In genomic region chr6:6395581-6396197, GRCh38 we compare ENCODE assay signal across 20 cellular contexts.
DNase-seq lines count a peak whose midpoint lies in the region; ATAC-seq and TF ChIP-seq lines count a peak whose summit lies in the region.
"Had no signal": no experiment of that assay in that cellular context is flagged by ENCODE, and none has a peak within 500 bp of the region (broad histone marks: within the 10 kb centered on the region; RNA-seq: fewer than 3 reads in every experiment).

No MANE protein-coding gene starts in this region.

- DNase-seq in CD14-positive monocyte (ENCODE audit: low spot score) (peak; percentile 57), NOMO-1 treated with DMSO at 0.1 percent for 48 hours (lab: John Stamatoyannopoulos, UW; ENCODE audit: unreplicated experiment) (peak; percentile 94), globus pallidus (ENCODE audit: low spot score) (peak; percentile 20), GOT3 (lab: John Stamatoyannopoulos, UW) (no peak), NCI-H526 treated with DMSO at 0.1 percent for 48 hours (lab: John Stamatoyannopoulos, UW) (no peak), DMS114 treated with DMSO at 0.1 percent for 48 hours (lab: John Stamatoyannopoulos, UW; ENCODE audit: unreplicated experiment) (no peak)
- DNase-seq in naive thymus-derived CD4-positive, alpha-beta T cell = no peak
- DNase-seq: activated CD8-positive, alpha-beta T cell treated with anti-CD3 and anti-CD28 coated beads for 36 hours; activated naive CD8-positive, alpha-beta T cell treated with anti-CD3 and anti-CD28 coated beads, Interleukin-2, amount 50 U/mL, for 24 hours; activated T-cell treated with anti-CD3 and anti-CD28 coated beads, Interleukin-2, amount 50 U/mL, for 72 hours; COR-L47; effector CD8-positive, alpha-beta T cell; left colon; NCI-H1092; NCI-H526; Peyer's patch; stimulated activated naive CD4-positive, alpha-beta T cell had no signal

- peak overlapping the region; percentile 87 to 98 (median 94) for H3K27ac Mint-ChIP-seq in CD14-positive monocyte
- no peak overlapping the region for H3K27ac Mint-ChIP-seq in naive thymus-derived CD4-positive, alpha-beta T cell
- H3K27ac Mint-ChIP-seq: activated CD8-positive, alpha-beta T cell treated with anti-CD3 and anti-CD28 coated beads for 36 hours; activated naive CD8-positive, alpha-beta T cell treated with anti-CD3 and anti-CD28 coated beads, Interleukin-2, amount 50 U/mL, for 24 hours; activated T-cell treated with anti-CD3 and anti-CD28 coated beads, Interleukin-2, amount 50 U/mL, for 72 hours had no signal

- peak overlapping the region; percentile 52 to 79 for H3K4me3 Mint-ChIP-seq in CD14-positive monocyte
- H3K4me3 Mint-ChIP-seq in naive thymus-derived CD4-positive, alpha-beta T cell = no peak overlapping the region
- H3K4me3 Mint-ChIP-seq: activated CD8-positive, alpha-beta T cell treated with anti-CD3 and anti-CD28 coated beads for 36 hours; activated naive CD8-positive, alpha-beta T cell treated with anti-CD3 and anti-CD28 coated beads, Interleukin-2, amount 50 U/mL, for 24 hours; activated T-cell treated with anti-CD3 and anti-CD28 coated beads, Interleukin-2, amount 50 U/mL, for 72 hours had no signal

- peak; percentile 70 for ATAC-seq in naive thymus-derived CD4-positive, alpha-beta T cell
- no peak for ATAC-seq in HG02981 (IDR thresholded peaks at IDR 0.05; ENCODE audit: unreplicated experiment)
- ATAC-seq: activated CD8-positive, alpha-beta T cell treated with anti-CD3 and anti-CD28 coated beads for 36 hours; activated naive CD8-positive, alpha-beta T cell treated with anti-CD3 and anti-CD28 coated beads, Interleukin-2, amount 50 U/mL, for 24 hours; activated T-cell treated with anti-CD3 and anti-CD28 coated beads, Interleukin-2, amount 50 U/mL, for 72 hours; left colon had no signal

- no peaks in the 10 kb centered on the region for H3K36me3 ChIP-seq in naive thymus-derived CD4-positive, alpha-beta T cell (ENCODE audit: control insufficient read depth in 2 of 3, insufficient read depth in 3 of 3, low read length in 3 of 3)
- H3K36me3 ChIP-seq: HAP-1, Peyer's patch had no signal

- no peaks in the 10 kb centered on the region for H3K27me3 Mint-ChIP-seq in CD14-positive monocyte (ENCODE audit: low read depth in 3 of 3)
- peaks cover 8 to 39% (median 23%) of the 10 kb centered on the region in 5 donors for H3K27me3 Mint-ChIP-seq in naive thymus-derived CD4-positive, alpha-beta T cell
- H3K27me3 Mint-ChIP-seq: activated CD8-positive, alpha-beta T cell treated with anti-CD3 and anti-CD28 coated beads for 36 hours had no signal

- H3K4me3 ChIP-seq in naive thymus-derived CD4-positive, alpha-beta T cell (ENCODE audit: low read length) = no peak overlapping the region
- H3K4me3 ChIP-seq: HAP-1, Peyer's patch had no signal

- CTCF ChIA-PET in naive thymus-derived CD4-positive, alpha-beta T cell (lab: Charles Lee) = no interaction called here

- POLR2A ChIA-PET in naive thymus-derived CD4-positive, alpha-beta T cell (lab: Charles Lee) = no interaction called here

- H3K4me1 ChIP-seq in naive thymus-derived CD4-positive, alpha-beta T cell (ENCODE audit: control insufficient read depth in 2 of 2, insufficient read depth in 2 of 2, low read length in 2 of 2) = no peaks in the 10 kb centered on the region
- H3K4me1 ChIP-seq: HAP-1, Peyer's patch had no signal

- TF ChIP-seq CTCF in CD14-positive monocyte (IDR thresholded peaks at IDR 0.05) = no peak

- peaks cover 68% of the 10 kb centered on the region for H3K4me1 Mint-ChIP-seq in CD14-positive monocyte
- H3K4me1 Mint-ChIP-seq in naive thymus-derived CD4-positive, alpha-beta T cell = peaks cover 0 to 2% (median 0%) of the 10 kb centered on the region in 7 donors

- peaks cover 0 to 2% (median 0%) of the 10 kb centered on the region in 7 donors for H3K9me3 Mint-ChIP-seq in CD14-positive monocyte
- H3K9me3 Mint-ChIP-seq in naive thymus-derived CD4-positive, alpha-beta T cell = peaks cover 0 to 1% (median 0%) of the 10 kb centered on the region in 11 donors
- H3K9me3 Mint-ChIP-seq: activated CD8-positive, alpha-beta T cell treated with anti-CD3 and anti-CD28 coated beads for 36 hours; activated naive CD8-positive, alpha-beta T cell treated with anti-CD3 and anti-CD28 coated beads, Interleukin-2, amount 50 U/mL, for 24 hours; activated T-cell treated with anti-CD3 and anti-CD28 coated beads, Interleukin-2, amount 50 U/mL, for 72 hours had no signal

- no peaks in the 10 kb centered on the region for H3K9me3 ChIP-seq in naive thymus-derived CD4-positive, alpha-beta T cell (ENCODE audit: control insufficient read depth in 2 of 3, low read length in 3 of 3)
- H3K9me3 ChIP-seq: HAP-1, Peyer's patch had no signal

- no peak overlapping the region for H3K27ac ChIP-seq in naive thymus-derived CD4-positive, alpha-beta T cell (ENCODE audit: low read depth, low read length)
- H3K27ac ChIP-seq: Peyer's patch, VCaP had no signal

- no peaks in the 10 kb centered on the region for H3K27me3 ChIP-seq in naive thymus-derived CD4-positive, alpha-beta T cell (ENCODE audit: control insufficient read depth in 2 of 2, insufficient read depth in 2 of 2, low read length in 2 of 2)
- H3K27me3 ChIP-seq: Peyer's patch had no signal

- intact Hi-C loops in CD14-positive monocyte (cut with micrococcal nuclease) = no loop called here
- intact Hi-C loops in naive thymus-derived CD4-positive, alpha-beta T cell (cut with micrococcal nuclease) = no loop called here

- H3K36me3 Mint-ChIP-seq in CD14-positive monocyte = no peaks in the 10 kb centered on the region
- H3K36me3 Mint-ChIP-seq in naive thymus-derived CD4-positive, alpha-beta T cell = no peaks in the 10 kb centered on the region

Comparison
In these comparisons a context has a peak if more than half of its experiments do, and no peak if none do; other contexts are left out.
1. DNase-seq: peak in CD14-positive monocyte (single experiment), NOMO-1 treated with DMSO at 0.1 percent for 48 hours (single experiment) and globus pallidus (single experiment); none in naive thymus-derived CD4-positive, alpha-beta T cell (0 of 9), GOT3 (single experiment), NCI-H526 treated with DMSO at 0.1 percent for 48 hours (single experiment) and DMS114 treated with DMSO at 0.1 percent for 48 hours (single experiment).
2. H3K27ac Mint-ChIP-seq: peak in CD14-positive monocyte (7 of 7); none in naive thymus-derived CD4-positive, alpha-beta T cell (0 of 9).
3. H3K4me3 Mint-ChIP-seq: peak in CD14-positive monocyte (2 of 2); none in naive thymus-derived CD4-positive, alpha-beta T cell (0 of 10).